ENCODE assay signal across 1 cellular context in genomic region chr15:89472785-89473256, GRCh38.
TF ChIP-seq lines count a peak whose summit lies in the region.

No MANE protein-coding gene starts in this region.

TF ChIP-seq in GM12878, 131 proteins besides CTCF, POLR2A, EP300 and RAD21 (continued from another document):
- TF ChIP-seq REST (IDR thresholded peaks at IDR 0.05; ENCODE audit: low read depth, low read length), result peak; percentile 72; the same call in 1 of the 2 replicates
- TF ChIP-seq CHD1 (IDR thresholded peaks at IDR 0.05; ENCODE audit: low read depth, low read length), result no peak
- 0 out of 2 replicates have a peak, but pooled peaks have one; percentile 22 for TF ChIP-seq RCOR1 (conservative IDR thresholded peaks at IDR 0.05; ENCODE audit: low read depth, low read length)
- TF ChIP-seq POU2F2 (IDR thresholded peaks at IDR 0.05; ENCODE audit: borderline replicate concordance, low read depth, low read length), result no peak
- peak; percentile 75 for TF ChIP-seq SMC3 (IDR thresholded peaks at IDR 0.05; ENCODE audit: borderline replicate concordance, low read length)
